ENCODE assay signal across 10 cellular contexts in genomic region chr15:29935296-29936020, GRCh38.
DNase-seq lines count a peak whose midpoint lies in the region; ATAC-seq, FAIRE-seq and TF ChIP-seq lines count a peak whose summit lies in the region.
"Had no signal": no experiment of that assay in that cellular context is flagged by ENCODE, and none has a peak within 500 bp of the region (broad histone marks: within the 10 kb centered on the region; RNA-seq: fewer than 3 reads in every experiment).

No MANE protein-coding gene starts in this region.

- peak; percentile 45 for DNase-seq in DMS53 (lab: John Stamatoyannopoulos, UW)
- no peak for DNase-seq in DMS53 treated with DMSO at 0.1 percent for 48 hours (lab: John Stamatoyannopoulos, UW; ENCODE audit: unreplicated experiment)
- DNase-seq in Panc1 (ENCODE audit: low read depth, low spot score) = no peak
- DNase-seq in fibroblast of pulmonary artery (ENCODE audit: low read depth) = no peak
- DNase-seq in sciatic nerve (ENCODE audit: low spot score) = no peak
- no peak for DNase-seq in COLO829 (ENCODE audit: low spot score)
- no peak for DNase-seq in KBM-7
- DNase-seq in frontal cortex (ENCODE audit: low spot score in 2 of 2) = no peak
- DNase-seq: posterior cingulate gyrus had no signal

- H3K9me3 ChIP-seq in Panc1 (ENCODE audit: control insufficient read depth, insufficient read depth, low read depth, low read length) = no peaks in the 10 kb centered on the region

- no peak overlapping the region for H3K27ac ChIP-seq in Panc1 (ENCODE audit: low read length)
- H3K27ac ChIP-seq: KMS-11 had no signal

- no peaks in the 10 kb centered on the region for H3K36me3 ChIP-seq in Panc1 (ENCODE audit: control insufficient read depth, insufficient read depth, low read length)

- CTCF ChIA-PET in Panc1 (lab: Charles Lee) = no interaction called here

- POLR2A ChIA-PET in Panc1 (lab: Charles Lee) = no interaction called here

- BruUV-seq in Panc1 (replicated peaks; lab: Mats Ljungman, UMichigan) = no TSS peak

- intact Hi-C loops in Panc1 (cut with micrococcal nuclease; ENCODE audit: unreplicated experiment) = no loop called here
- intact Hi-C loops in sciatic nerve (cut with DNase I) = no loop called here

- no peak for FAIRE-seq in frontal cortex (lab: Jason Lieb, UNC)

- H3K4me3 ChIP-seq in Panc1 (ENCODE audit: low read depth in 2 of 2, low read length in 2 of 2) = no peak overlapping the region
- H3K4me3 ChIP-seq in fibroblast of pulmonary artery (replicated peaks; ENCODE audit: low read depth, low read length) = no peak overlapping the region

- H3K4me1 ChIP-seq in Panc1 (ENCODE audit: control insufficient read depth, insufficient read depth, low read length) = 0 out of 2 replicates have a peak, but pooled peaks cover 2% of the 10 kb centered on the region

- TF ChIP-seq CTCF in Panc1 (IDR thresholded peaks at IDR 0.05) = peak; percentile 48
- TF ChIP-seq CTCF in fibroblast of pulmonary artery (IDR thresholded peaks at IDR 0.05; ENCODE audit: low read length, missing control alignments) = peak; percentile 16

- ATAC-seq in Panc1 (peak; percentile 60; the same call in 1 of the 2 replicates), sciatic nerve (peak; percentile 54)

- H3K27me3 ChIP-seq in Panc1 (ENCODE audit: control insufficient read depth, insufficient read depth, low read length) = no peaks in the 10 kb centered on the region

- in situ Hi-C loops in Panc1 (cut with HindIII; ENCODE audit: low pct_unique_long_range_greater_than_20kb, low sequenced_read_pairs) (no loop called here), KBM-7 (cut with MboI; ENCODE audit: low pct_unique_long_range_greater_than_20kb, low sequenced_read_pairs) (no loop called here)
